Comparison of ENCODE assay signal across 36 cellular contexts in the genomic region with DNA sequence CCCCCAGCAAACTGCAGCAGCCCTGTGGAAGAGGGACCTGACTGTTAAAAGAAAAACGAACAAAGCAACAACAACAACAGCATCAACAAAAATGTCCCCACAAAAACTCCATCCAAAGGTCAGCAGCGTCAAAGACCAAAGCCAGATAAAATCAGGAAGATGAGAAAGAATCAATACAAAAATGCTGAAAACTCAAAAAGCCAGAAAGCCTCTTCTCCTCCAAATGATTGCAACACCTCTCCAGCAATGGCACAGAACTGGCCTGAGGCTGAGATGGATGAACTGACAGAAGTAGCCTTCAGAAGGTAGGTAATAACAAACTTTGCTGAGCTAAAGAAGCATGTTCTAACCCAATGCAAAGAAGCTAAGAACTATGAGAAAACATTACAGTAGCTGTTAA.
"Had no signal": no experiment of that assay in that cellular context is flagged by ENCODE, and none has a peak within 500 bp of the region (broad histone marks: within the 10 kb centered on the region; RNA-seq: fewer than 3 reads in every experiment).

No MANE protein-coding gene starts in this region.

- H3K27me3 ChIP-seq: body of pancreas, breast epithelium, MG63, Peyer's patch had no signal

- ATAC-seq: activated naive CD4-positive, alpha-beta T cell treated with anti-CD3 and anti-CD28 coated beads, Interleukin-2, amount 50 U/mL, for 72 hours; activated T-cell treated with anti-CD3 and anti-CD28 coated beads, Interleukin-2, amount 50 U/mL, for 4 hours; body of pancreas; PC-3 had no signal

- H3K27ac ChIP-seq: adrenal gland, body of pancreas, Peyer's patch, VCaP had no signal

- H3K4me1 ChIP-seq: adrenal gland, body of pancreas had no signal

- H3K36me3 ChIP-seq: adrenal gland, breast epithelium, MG63, Peyer's patch had no signal

- DNase-seq: activated B cell treated with CpG ODN at 0.5 μM for 24 hours; activated CD4-positive, alpha-beta memory T cell treated with anti-CD3 and anti-CD28 coated beads for 36 hours; activated CD4-positive, alpha-beta T cell treated with anti-CD3 and anti-CD28 coated beads for 4 hours; activated CD4-positive, alpha-beta T cell treated with anti-CD3 and anti-CD28 coated beads, Interleukin-2, amount 50 U/mL, for 1 hour; activated CD4-positive, CD25-positive, alpha-beta regulatory T cell treated with anti-CD3 and anti-CD28 coated beads, Interleukin-2, amount 50 U/mL, for 72 hours; activated CD8-positive, alpha-beta memory T cell treated with anti-CD3 and anti-CD28 coated beads, Interleukin-2, amount 50 U/mL, for 4 hours; activated gamma-delta T cell treated with Interleukin-2 at 50 U/mL for 16 hours; activated naive CD4-positive, alpha-beta T cell treated with anti-CD3 and anti-CD28 coated beads for 36 hours; activated T-cell treated with anti-CD3 and anti-CD28 coated beads for 4 hours; activated T-cell treated with anti-CD3 and anti-CD28 coated beads, Interleukin-2, amount 50 U/mL, for 4 hours; adrenal gland; body of pancreas; Kasumi-1; KG1; MG63; NCI-H1048; NCI-H1105 treated with DMSO at 0.1 percent for 48 hours; NCI-H1436; NCI-H1694 treated with DMSO at 0.1 percent for 48 hours; NCI-H2029; NCI-H2107; NCI-H2171; NCI-H510A; NCI-H748 treated with DMSO at 0.1 percent for 48 hours; NK-92 treated with Interleukin-12 subunit alpha and Interleukin-12 subunit beta, amount 100 ng/mL, for 24 hours; PC-3; RPMI8226; SHP77 treated with DMSO at 0.1 percent for 48 hours; SW 1271; T-helper 1 cell; T-helper 2 cell; T-helper 9 cell had no signal

- H3K4me3 ChIP-seq: adrenal gland, body of pancreas, breast epithelium, MG63, Peyer's patch had no signal

- H3K9me3 ChIP-seq: adrenal gland, body of pancreas, breast epithelium, MG63, Peyer's patch had no signal
